8 cellular contexts compared by ENCODE assay signal in genomic region chr6:5422321-5422915, GRCh38.
A peak's percentile ranks its signal among the peaks of the same experiment; 100 is the strongest.
DNase-seq lines count a peak whose midpoint lies in the region; ATAC-seq and TF ChIP-seq lines count a peak whose summit lies in the region.

No MANE protein-coding gene starts in this region.

- H3K27ac Mint-ChIP-seq in chondrocyte (ENCODE audit: unreplicated experiment) (no peak overlapping the region), nephron (no peak overlapping the region)

- H3K4me3 Mint-ChIP-seq in chondrocyte (ENCODE audit: unreplicated experiment) (no peak overlapping the region), nephron (no peak overlapping the region)

- H3K4me1 Mint-ChIP-seq in chondrocyte (ENCODE audit: low read depth) (no peaks in the 10 kb centered on the region), nephron (no peaks in the 10 kb centered on the region)

- peaks cover 4% of the 10 kb centered on the region for H3K36me3 Mint-ChIP-seq in chondrocyte (ENCODE audit: low read depth)
- H3K36me3 Mint-ChIP-seq in nephron (ENCODE audit: low read depth): peaks cover 40% of the 10 kb centered on the region

- TF ChIP-seq CTCF in chondrocyte (IDR thresholded peaks at IDR 0.05) (peak; percentile 81), nephron (IDR thresholded peaks at IDR 0.05; ENCODE audit: unreplicated experiment in 3 of 3) (peak in 2 of 3 experiments; percentile 21 to 29)

- H3K27me3 Mint-ChIP-seq in chondrocyte (ENCODE audit: low read depth) (no peaks in the 10 kb centered on the region), nephron (ENCODE audit: low read depth) (no peaks in the 10 kb centered on the region)

- no peak for ATAC-seq in HG03139 (IDR thresholded peaks at IDR 0.05; ENCODE audit: unreplicated experiment)

- H3K9me3 Mint-ChIP-seq in chondrocyte (ENCODE audit: low read depth) (peaks cover 5% of the 10 kb centered on the region), nephron (peaks cover 25% of the 10 kb centered on the region)

- DNase-seq in stimulated activated CD4-positive, alpha-beta T cell treated with anti-CD3 and anti-CD28 coated beads, Interleukin-4, amount 100 ng/mL, for 1 hour: peak; percentile 5
- DNase-seq in stimulated activated CD4-positive, alpha-beta T cell treated with anti-CD3 and anti-CD28 coated beads, Interleukin-2, amount 100 ng/mL, for 48 hours: no peak
- peak; percentile 3 for DNase-seq in NCI-H510A (lab: John Stamatoyannopoulos, UW)
- DNase-seq in chondrocyte (ENCODE audit: low spot score): no peak
- no peak for DNase-seq in NCI-H774 (lab: John Stamatoyannopoulos, UW)
- DNase-seq in dedifferentiated amniotic fluid mesenchymal stem cell (ENCODE audit: extremely low spot score): no peak

Comparison
In these comparisons a context has a peak if more than half of its experiments do, and no peak if none do; other contexts are left out.
1. DNase-seq: peak in stimulated activated CD4-positive, alpha-beta T cell treated with anti-CD3 and anti-CD28 coated beads, Interleukin-4, amount 100 ng/mL, for 1 hour (single experiment) and NCI-H510A (single experiment); none in stimulated activated CD4-positive, alpha-beta T cell treated with anti-CD3 and anti-CD28 coated beads, Interleukin-2, amount 100 ng/mL, for 48 hours (0 of 2), chondrocyte (single experiment), NCI-H774 (single experiment) and dedifferentiated amniotic fluid mesenchymal stem cell (single experiment).